ENCODE assay signal across 16 cellular contexts in genomic region chr2:140891614-140892212, GRCh38.
DNase-seq lines count a peak whose midpoint lies in the region; ATAC-seq and TF ChIP-seq lines count a peak whose summit lies in the region.
"Had no signal": no experiment of that assay in that cellular context is flagged by ENCODE, and none has a peak within 500 bp of the region (broad histone marks: within the 10 kb centered on the region; RNA-seq: fewer than 3 reads in every experiment).

No MANE protein-coding gene starts in this region.

- H3K27ac Mint-ChIP-seq in activated CD8-positive, alpha-beta memory T cell treated with anti-CD3 and anti-CD28 coated beads, Interleukin-2, amount 10 ng/mL, durations not matched to agents 7 days and 5 days = no peak overlapping the region
- H3K27ac Mint-ChIP-seq: activated naive CD8-positive, alpha-beta T cell treated with anti-CD3 and anti-CD28 coated beads for 36 hours; CD4-positive, CD25-positive, alpha-beta regulatory T cell had no signal

- H3K9me3 Mint-ChIP-seq in activated CD8-positive, alpha-beta memory T cell treated with anti-CD3 and anti-CD28 coated beads, Interleukin-2, amount 10 ng/mL, durations not matched to agents 7 days and 5 days (ENCODE audit: low read depth) = peaks cover 12% of the 10 kb centered on the region

- no peaks in the 10 kb centered on the region for H3K36me3 Mint-ChIP-seq in activated CD8-positive, alpha-beta memory T cell treated with anti-CD3 and anti-CD28 coated beads, Interleukin-2, amount 10 ng/mL, durations not matched to agents 7 days and 5 days
- H3K36me3 Mint-ChIP-seq: activated naive CD8-positive, alpha-beta T cell treated with anti-CD3 and anti-CD28 coated beads for 36 hours; CD4-positive, CD25-positive, alpha-beta regulatory T cell had no signal

- no peaks in the 10 kb centered on the region for H3K27me3 Mint-ChIP-seq in activated CD8-positive, alpha-beta memory T cell treated with anti-CD3 and anti-CD28 coated beads, Interleukin-2, amount 10 ng/mL, durations not matched to agents 7 days and 5 days
- H3K27me3 Mint-ChIP-seq: activated naive CD8-positive, alpha-beta T cell treated with anti-CD3 and anti-CD28 coated beads for 36 hours; CD4-positive, CD25-positive, alpha-beta regulatory T cell had no signal

- no peaks in the 10 kb centered on the region for H3K4me1 Mint-ChIP-seq in activated CD8-positive, alpha-beta memory T cell treated with anti-CD3 and anti-CD28 coated beads, Interleukin-2, amount 10 ng/mL, durations not matched to agents 7 days and 5 days
- H3K4me1 Mint-ChIP-seq: activated naive CD8-positive, alpha-beta T cell treated with anti-CD3 and anti-CD28 coated beads for 36 hours; CD4-positive, CD25-positive, alpha-beta regulatory T cell had no signal

- CTCF ChIA-PET in activated CD8-positive, alpha-beta memory T cell treated with anti-CD3 and anti-CD28 coated beads, Interleukin-2, amount 10 ng/mL, durations not matched to agents 7 days and 5 days (lab: Charles Lee) = no interaction called here

- H3K27me3 ChIP-seq in RWPE2 (ENCODE audit: insufficient read depth, poor library complexity, severe bottlenecking) (no peaks in the 10 kb centered on the region), kidney epithelial cell (ENCODE audit: control insufficient read depth, insufficient read depth, low read length) (no peaks in the 10 kb centered on the region), upper lobe of right lung (no peaks in the 10 kb centered on the region)
- H3K27me3 ChIP-seq: right atrium auricular region had no signal

- H3K36me3 ChIP-seq in RWPE2 (ENCODE audit: low read depth) = no peaks in the 10 kb centered on the region
- no peaks in the 10 kb centered on the region for H3K36me3 ChIP-seq in kidney epithelial cell (ENCODE audit: control insufficient read depth, insufficient read depth, low read length)
- no peaks in the 10 kb centered on the region for H3K36me3 ChIP-seq in upper lobe of right lung
- H3K36me3 ChIP-seq: right atrium auricular region had no signal

- peak; percentile 47 for ATAC-seq in HG02588 (IDR thresholded peaks at IDR 0.05; ENCODE audit: unreplicated experiment)
- ATAC-seq in RWPE2 (ENCODE audit: low read depth) = peak; percentile 42; the same call in 1 of the 3 replicates
- no peak for ATAC-seq in activated CD8-positive, alpha-beta memory T cell treated with anti-CD3 and anti-CD28 coated beads, Interleukin-2, amount 10 ng/mL, durations not matched to agents 7 days and 5 days
- ATAC-seq in upper lobe of right lung = no peak

- H3K4me3 Mint-ChIP-seq in activated CD8-positive, alpha-beta memory T cell treated with anti-CD3 and anti-CD28 coated beads, Interleukin-2, amount 10 ng/mL, durations not matched to agents 7 days and 5 days = no peak overlapping the region
- H3K4me3 Mint-ChIP-seq: activated naive CD8-positive, alpha-beta T cell treated with anti-CD3 and anti-CD28 coated beads for 36 hours; CD4-positive, CD25-positive, alpha-beta regulatory T cell had no signal

- H3K4me3 ChIP-seq in RWPE2 (ENCODE audit: severe bottlenecking) (no peak overlapping the region), kidney epithelial cell (ENCODE audit: low read depth, low read length) (no peak overlapping the region), upper lobe of right lung (no peak overlapping the region)
- H3K4me3 ChIP-seq: coronary artery, right atrium auricular region had no signal

- intact Hi-C loops in upper lobe of right lung (cut with DNase I) = no loop called here

- H3K27ac ChIP-seq in RWPE2 (ENCODE audit: poor library complexity, severe bottlenecking) (no peak overlapping the region), upper lobe of right lung (no peak overlapping the region)
- H3K27ac ChIP-seq: coronary artery, right atrium auricular region had no signal

- no peaks in the 10 kb centered on the region for H3K9me3 ChIP-seq in RWPE2 (ENCODE audit: severe bottlenecking)
- no peaks in the 10 kb centered on the region for H3K9me3 ChIP-seq in upper lobe of right lung
- H3K9me3 ChIP-seq: right atrium auricular region had no signal

- DNase-seq in RWPE2 (ENCODE audit: low spot score) (no peak), kidney epithelial cell (ENCODE audit: low read depth) (no peak), NCI-H1436 (lab: John Stamatoyannopoulos, UW) (no peak), upper lobe of right lung (no peak), anterior cingulate cortex (lab: John Stamatoyannopoulos, UW) (no peak)
- DNase-seq in activated CD8-positive, alpha-beta memory T cell treated with anti-CD3 and anti-CD28 coated beads, Interleukin-2, amount 10 ng/mL, durations not matched to agents 7 days and 5 days = no peak
- DNase-seq: activated CD8-positive, alpha-beta memory T cell treated with anti-CD3 and anti-CD28 coated beads, Interleukin-2, amount 50 U/mL, for 4 hours; activated naive CD8-positive, alpha-beta T cell treated with anti-CD3 and anti-CD28 coated beads for 36 hours; CD4-positive, CD25-positive, alpha-beta regulatory T cell; kidney glomerular epithelial cell; NCI-H2227 treated with DMSO at 0.1 percent for 48 hours; SHP77 treated with DMSO at 0.1 percent for 48 hours had no signal

- H3K4me1 ChIP-seq in RWPE2 (ENCODE audit: insufficient read depth, poor library complexity, severe bottlenecking) = peaks cover 20% of the 10 kb centered on the region
- no peaks in the 10 kb centered on the region for H3K4me1 ChIP-seq in upper lobe of right lung
- H3K4me1 ChIP-seq: right atrium auricular region had no signal

- TF ChIP-seq CTCF in GM12873 (IDR thresholded peaks at IDR 0.05; ENCODE audit: insufficient read depth, low read depth, low read length, missing control alignments) = peak; percentile 22
- no peak for TF ChIP-seq CTCF in RWPE2 (IDR thresholded peaks at IDR 0.05; ENCODE audit: poor library complexity, severe bottlenecking)
- peak; percentile 38 for TF ChIP-seq CTCF in kidney epithelial cell (IDR thresholded peaks at IDR 0.05; ENCODE audit: insufficient read depth, low read length, poor library complexity, severe bottlenecking)
- TF ChIP-seq CTCF in upper lobe of right lung (IDR thresholded peaks at IDR 0.05) = no peak

Comparison
In these comparisons a context has a peak if more than half of its experiments do, and no peak if none do; other contexts are left out.
1. CTCF ChIP-seq: peak in GM12873 (single experiment) and kidney epithelial cell (single experiment); none in RWPE2 (single experiment) and upper lobe of right lung (single experiment).
2. ATAC-seq: peak in HG02588 (single experiment) and RWPE2 (single experiment); none in activated CD8-positive, alpha-beta memory T cell treated with anti-CD3 and anti-CD28 coated beads, Interleukin-2, amount 10 ng/mL, durations not matched to agents 7 days and 5 days (single experiment) and upper lobe of right lung (single experiment).